Comparison of ENCODE assay signal across 7 cellular contexts in genomic region chr1:149644818-149645217, GRCh38.
A peak's percentile ranks its signal among the peaks of the same experiment; 100 is the strongest.
DNase-seq lines count a peak whose midpoint lies in the region; ATAC-seq and TF ChIP-seq lines count a peak whose summit lies in the region.
"Not testable (repeated sequence)": the region's sequence is repeated elsewhere in the genome, so short reads cannot be mapped to it uniquely, and the experiment has no call there.

No MANE protein-coding gene starts in this region.

- H3K9ac ChIP-seq in neural progenitor cell: not testable (repeated sequence)

- H3K36me3 ChIP-seq in neural progenitor cell: not testable (repeated sequence)

- not testable (repeated sequence) for H3K27me3 ChIP-seq in CD4-positive, alpha-beta T cell (ENCODE audit: control insufficient read depth, insufficient read depth, low read length); neural progenitor cell

- H3K27ac Mint-ChIP-seq in CD4-positive, alpha-beta T cell: peak overlapping the region; percentile 93
- H3K27ac Mint-ChIP-seq in mesothelial cell of epicardium: peak overlapping the region; percentile 72
- not testable (repeated sequence) for H3K27ac Mint-ChIP-seq in neural progenitor cell

- H3K4me1 Mint-ChIP-seq in CD4-positive, alpha-beta T cell (ENCODE audit: low read depth): peaks cover 23% of the 10 kb centered on the region
- H3K4me1 Mint-ChIP-seq in mesothelial cell of epicardium, neural progenitor cell: not testable (repeated sequence)

- H3K9me3 ChIP-seq in CD4-positive, alpha-beta T cell (ENCODE audit: control insufficient read depth, low read length); neural progenitor cell (ENCODE audit: low read depth): not testable (repeated sequence)

- H3K9me3 Mint-ChIP-seq in CD4-positive, alpha-beta T cell; mesothelial cell of epicardium; neural progenitor cell: not testable (repeated sequence)

- TF ChIP-seq CTCF in CD4-positive, alpha-beta T cell (IDR thresholded peaks at IDR 0.05); mesothelial cell of epicardium (IDR thresholded peaks at IDR 0.05; ENCODE audit: unreplicated experiment); neural progenitor cell (IDR thresholded peaks at IDR 0.05): not testable (repeated sequence)

- H3K4me1 ChIP-seq in neural progenitor cell: not testable (repeated sequence)

- not testable (repeated sequence) for H3F3A ChIP-seq in neural progenitor cell (ENCODE audit: low read depth)

- peaks cover 15% of the 10 kb centered on the region for H3K36me3 Mint-ChIP-seq in CD4-positive, alpha-beta T cell (ENCODE audit: low read depth)
- H3K36me3 Mint-ChIP-seq in mesothelial cell of epicardium, neural progenitor cell: not testable (repeated sequence)

- not testable (repeated sequence) for H4K20me1 ChIP-seq in neural progenitor cell (ENCODE audit: low read depth)

- H3K79me2 ChIP-seq in neural progenitor cell (ENCODE audit: low read depth): not testable (repeated sequence)

- DNase-seq in CD4-positive, alpha-beta T cell; HEK293T (ENCODE audit: extremely low spot score); mesothelial cell of epicardium (ENCODE audit: low spot score in 2 of 2, unreplicated experiment in 2 of 2): not testable (repeated sequence)
- peak; percentile 1 for DNase-seq in SK-MEL-5 (ENCODE audit: low read depth, low spot score)
- DNase-seq in amniotic epithelial cell (ENCODE audit: low read depth): peak; percentile 20
- DNase-seq in ecto neural progenitor cell (ENCODE audit: low spot score): peak; percentile 5
- peak; percentile 2 for DNase-seq in neural progenitor cell (ENCODE audit: low spot score)

- CTCF ChIA-PET in CD4-positive, alpha-beta T cell (lab: Charles Lee); HEK293T (lab: Yijun Ruan, JAX): not testable (repeated sequence)

- in situ Hi-C loops in SK-MEL-5 (cut with HindIII; ENCODE audit: low pct_unique_long_range_greater_than_20kb, low sequenced_read_pairs): not testable (repeated sequence)

- H3K4me3 Mint-ChIP-seq in CD4-positive, alpha-beta T cell: peak overlapping the region; percentile 65
- not testable (repeated sequence) for H3K4me3 Mint-ChIP-seq in mesothelial cell of epicardium, neural progenitor cell

- H3K27me3 Mint-ChIP-seq in CD4-positive, alpha-beta T cell; mesothelial cell of epicardium (ENCODE audit: low read depth); neural progenitor cell (ENCODE audit: insufficient read depth, low read depth): not testable (repeated sequence)

- not testable (repeated sequence) for H3K4me3 ChIP-seq in neural progenitor cell

- H3K27ac ChIP-seq in CD4-positive, alpha-beta T cell (ENCODE audit: low read depth, low read length); neural progenitor cell: not testable (repeated sequence)

- not testable (repeated sequence) for H2AFZ ChIP-seq in neural progenitor cell (replicated peaks)

- not testable (repeated sequence) for ATAC-seq in CD4-positive, alpha-beta T cell (ENCODE audit: poor library complexity)

- not testable (repeated sequence) for H3K4me2 ChIP-seq in neural progenitor cell

- intact Hi-C loops in CD4-positive, alpha-beta T cell (cut with DNase I, micrococcal nuclease): not testable (repeated sequence)

- POLR2A ChIA-PET in CD4-positive, alpha-beta T cell (lab: Charles Lee); HEK293T (lab: Yijun Ruan, JAX): not testable (repeated sequence)

TF ChIP-seq in HEK293T, 16 proteins besides CTCF, POLR2A, EP300 and RAD21:
- TF ChIP-seq PKNOX1 (IDR thresholded peaks at IDR 0.05): peak; percentile 75
